Comparison of ENCODE assay signal across 1 cellular context in genomic region chr1:234325878-234326492, GRCh38.
TF ChIP-seq lines count a peak whose summit lies in the region.

No MANE protein-coding gene starts in this region.

TF ChIP-seq in SK-N-SH, 30 proteins besides CTCF, POLR2A, EP300 and RAD21 (continued from another document):
- TF ChIP-seq RXRA (IDR thresholded peaks at IDR 0.05; ENCODE audit: borderline replicate concordance, low read depth) (no peak), GATA2 (CRISPR knock-in tag; IDR thresholded peaks at IDR 0.05) (no peak), POLR2AphosphoS5 (IDR thresholded peaks at IDR 0.05; ENCODE audit: low read depth, low read length) (no peak), TCF12 (IDR thresholded peaks at IDR 0.05) (no peak), IRF3 (IDR thresholded peaks at IDR 0.05; ENCODE audit: low read depth, low read length) (no peak), ELF1 (IDR thresholded peaks at IDR 0.05) (no peak), GABPA (IDR thresholded peaks at IDR 0.05; ENCODE audit: low read depth) (no peak), MXI1 (IDR thresholded peaks at IDR 0.05; ENCODE audit: low read depth, low read length) (no peak)
